Comparison of ENCODE assay signal across 1 cellular context in the genomic region with DNA sequence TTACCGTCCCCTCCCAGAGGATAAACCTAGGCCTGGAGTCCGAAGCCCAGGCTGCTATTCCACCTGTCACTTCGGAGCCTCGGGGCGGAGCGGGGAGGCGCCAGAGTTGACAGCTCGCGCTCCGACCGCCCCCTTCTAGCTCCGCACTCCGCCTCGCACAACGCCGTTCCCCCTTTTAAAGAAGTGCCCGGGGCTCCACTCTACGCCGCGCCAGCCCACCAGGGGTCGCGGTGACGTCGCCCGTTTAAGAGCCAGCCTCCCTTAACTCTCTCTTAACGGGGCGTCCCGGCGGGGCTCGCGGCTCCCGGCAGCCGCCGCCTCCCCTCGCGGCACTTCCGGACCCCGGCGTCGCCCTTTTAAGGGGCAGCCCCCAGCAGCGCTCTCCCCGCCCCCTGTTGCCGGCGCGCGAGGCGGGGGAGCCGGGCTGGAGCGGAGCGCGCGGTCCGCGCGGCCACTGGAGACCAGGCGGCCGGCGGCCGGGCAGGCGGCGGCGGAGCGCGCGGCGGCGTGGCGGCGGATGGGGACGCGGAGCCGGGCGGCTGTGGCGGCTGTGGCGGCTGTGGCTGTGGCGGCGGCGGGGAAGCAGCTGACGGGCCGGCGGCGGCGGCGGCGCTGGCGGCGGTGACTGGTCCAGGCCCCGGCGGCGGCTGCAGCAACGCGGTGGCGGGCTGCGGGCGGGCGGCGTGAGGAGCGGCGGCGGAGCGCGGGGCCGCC.
TF ChIP-seq lines count a peak whose summit lies in the region.

Gene INAFM2 (plus strand): TSS at position 454 of the 714 bp plus-strand sequence. CDS start 364 bp downstream, outside the sequence.

TF ChIP-seq in HepG2, 621 proteins besides CTCF, POLR2A, EP300 and RAD21 (continued from another document and continues in another):
- TF ChIP-seq ZNF605 (CRISPR knock-in tag; IDR thresholded peaks at IDR 0.05), result peak; percentile 44; the same call in 1 of the 2 replicates
- TF ChIP-seq ZNF138 (CRISPR knock-in tag; IDR thresholded peaks at IDR 0.05; ENCODE audit: low read depth), result no peak
- no peak for TF ChIP-seq ARHGAP35 (CRISPR knock-in tag; IDR thresholded peaks at IDR 0.05; ENCODE audit: borderline replicate concordance)
- no peak for TF ChIP-seq ZNF225 (CRISPR knock-in tag; IDR thresholded peaks at IDR 0.05)
- TF ChIP-seq ATF1 (CRISPR knock-in tag; IDR thresholded peaks at IDR 0.05), result no peak
- no peak for TF ChIP-seq ZNF33A (CRISPR knock-in tag; IDR thresholded peaks at IDR 0.05; ENCODE audit: borderline replicate concordance)
- no peak for TF ChIP-seq TARDBP (CRISPR knock-in tag; IDR thresholded peaks at IDR 0.05)
- peak; percentile 65 for TF ChIP-seq ELF1 (CRISPR knock-in tag; IDR thresholded peaks at IDR 0.05)
- TF ChIP-seq, protein P1, sequence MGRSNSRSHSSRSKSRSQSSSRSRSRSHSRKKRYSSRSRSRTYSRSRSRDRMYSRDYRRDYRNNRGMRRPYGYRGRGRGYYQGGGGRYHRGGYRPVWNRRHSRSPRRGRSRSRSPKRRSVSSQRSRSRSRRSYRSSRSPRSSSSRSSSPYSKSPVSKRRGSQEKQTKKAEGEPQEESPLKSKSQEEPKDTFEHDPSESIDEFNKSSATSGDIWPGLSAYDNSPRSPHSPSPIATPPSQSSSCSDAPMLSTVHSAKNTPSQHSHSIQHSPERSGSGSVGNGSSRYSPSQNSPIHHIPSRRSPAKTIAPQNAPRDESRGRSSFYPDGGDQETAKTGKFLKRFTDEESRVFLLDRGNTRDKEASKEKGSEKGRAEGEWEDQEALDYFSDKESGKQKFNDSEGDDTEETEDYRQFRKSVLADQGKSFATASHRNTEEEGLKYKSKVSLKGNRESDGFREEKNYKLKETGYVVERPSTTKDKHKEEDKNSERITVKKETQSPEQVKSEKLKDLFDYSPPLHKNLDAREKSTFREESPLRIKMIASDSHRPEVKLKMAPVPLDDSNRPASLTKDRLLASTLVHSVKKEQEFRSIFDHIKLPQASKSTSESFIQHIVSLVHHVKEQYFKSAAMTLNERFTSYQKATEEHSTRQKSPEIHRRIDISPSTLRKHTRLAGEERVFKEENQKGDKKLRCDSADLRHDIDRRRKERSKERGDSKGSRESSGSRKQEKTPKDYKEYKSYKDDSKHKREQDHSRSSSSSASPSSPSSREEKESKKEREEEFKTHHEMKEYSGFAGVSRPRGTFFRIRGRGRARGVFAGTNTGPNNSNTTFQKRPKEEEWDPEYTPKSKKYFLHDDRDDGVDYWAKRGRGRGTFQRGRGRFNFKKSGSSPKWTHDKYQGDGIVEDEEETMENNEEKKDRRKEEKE (IDR thresholded peaks at IDR 0.05), result no peak
- TF ChIP-seq, protein P2, sequence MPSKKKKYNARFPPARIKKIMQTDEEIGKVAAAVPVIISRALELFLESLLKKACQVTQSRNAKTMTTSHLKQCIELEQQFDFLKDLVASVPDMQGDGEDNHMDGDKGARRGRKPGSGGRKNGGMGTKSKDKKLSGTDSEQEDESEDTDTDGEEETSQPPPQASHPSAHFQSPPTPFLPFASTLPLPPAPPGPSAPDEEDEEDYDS (CRISPR knock-in tag; IDR thresholded peaks at IDR 0.05), result peak; percentile 60
- no peak for TF ChIP-seq SIN3B (IDR thresholded peaks at IDR 0.05; ENCODE audit: low read length)
- TF ChIP-seq, protein P3, sequence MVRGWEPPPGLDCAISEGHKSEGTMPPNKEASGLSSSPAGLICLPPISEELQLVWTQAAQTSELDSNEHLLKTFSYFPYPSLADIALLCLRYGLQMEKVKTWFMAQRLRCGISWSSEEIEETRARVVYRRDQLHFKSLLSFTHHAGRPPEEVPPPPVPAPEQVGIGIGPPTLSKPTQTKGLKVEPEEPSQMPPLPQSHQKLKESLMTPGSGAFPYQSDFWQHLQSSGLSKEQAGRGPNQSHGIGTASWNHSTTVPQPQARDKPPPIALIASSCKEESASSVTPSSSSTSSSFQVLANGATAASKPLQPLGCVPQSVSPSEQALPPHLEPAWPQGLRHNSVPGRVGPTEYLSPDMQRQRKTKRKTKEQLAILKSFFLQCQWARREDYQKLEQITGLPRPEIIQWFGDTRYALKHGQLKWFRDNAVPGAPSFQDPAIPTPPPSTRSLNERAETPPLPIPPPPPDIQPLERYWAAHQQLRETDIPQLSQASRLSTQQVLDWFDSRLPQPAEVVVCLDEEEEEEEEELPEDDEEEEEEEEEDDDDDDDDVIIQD (CRISPR knock-in tag; IDR thresholded peaks at IDR 0.05; ENCODE audit: low read depth), result no peak
- TF ChIP-seq THRA (CRISPR knock-in tag; IDR thresholded peaks at IDR 0.05; ENCODE audit: borderline replicate concordance), result peak; percentile 48; the same call in 1 of the 2 replicates
- peak; percentile 14; the same call in 1 of the 2 replicates for TF ChIP-seq ZNF281 (CRISPR knock-in tag; IDR thresholded peaks at IDR 0.05; ENCODE audit: borderline replicate concordance)
- TF ChIP-seq, protein P4, sequence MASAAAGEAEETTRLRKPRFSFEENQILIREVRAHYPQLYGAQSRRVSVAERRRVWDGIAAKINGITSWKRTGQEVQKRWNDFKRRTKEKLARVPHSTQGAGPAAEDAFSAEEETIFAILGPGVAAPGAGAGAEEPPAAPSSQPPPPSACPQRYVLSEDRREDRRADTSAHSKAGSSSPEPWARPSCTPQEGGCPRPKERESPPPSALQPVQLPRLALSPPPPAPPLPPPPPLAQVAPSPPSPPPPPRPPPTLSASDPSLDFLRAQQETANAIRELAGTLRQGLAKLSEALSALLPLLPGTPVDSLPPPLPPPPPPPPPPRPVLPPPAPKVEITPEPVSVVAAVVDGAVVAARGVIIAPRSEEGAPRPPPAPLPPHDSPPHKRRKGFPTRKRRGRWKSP (CRISPR knock-in tag; IDR thresholded peaks at IDR 0.05), result 0 out of 2 replicates have a peak, but pooled peaks have one; percentile 74
- TF ChIP-seq, protein P5, sequence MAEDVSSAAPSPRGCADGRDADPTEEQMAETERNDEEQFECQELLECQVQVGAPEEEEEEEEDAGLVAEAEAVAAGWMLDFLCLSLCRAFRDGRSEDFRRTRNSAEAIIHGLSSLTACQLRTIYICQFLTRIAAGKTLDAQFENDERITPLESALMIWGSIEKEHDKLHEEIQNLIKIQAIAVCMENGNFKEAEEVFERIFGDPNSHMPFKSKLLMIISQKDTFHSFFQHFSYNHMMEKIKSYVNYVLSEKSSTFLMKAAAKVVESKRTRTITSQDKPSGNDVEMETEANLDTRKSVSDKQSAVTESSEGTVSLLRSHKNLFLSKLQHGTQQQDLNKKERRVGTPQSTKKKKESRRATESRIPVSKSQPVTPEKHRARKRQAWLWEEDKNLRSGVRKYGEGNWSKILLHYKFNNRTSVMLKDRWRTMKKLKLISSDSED (CRISPR knock-in tag; IDR thresholded peaks at IDR 0.05), result no peak
- TF ChIP-seq ZBTB40 (IDR thresholded peaks at IDR 0.05), result no peak
- TF ChIP-seq ZBTB40 (CRISPR knock-in tag; IDR thresholded peaks at IDR 0.05), result no peak
- TF ChIP-seq BRF2 (CRISPR knock-in tag; IDR thresholded peaks at IDR 0.05), result peak; percentile 30; the same call in 1 of the 2 replicates
- TF ChIP-seq, protein P6, sequence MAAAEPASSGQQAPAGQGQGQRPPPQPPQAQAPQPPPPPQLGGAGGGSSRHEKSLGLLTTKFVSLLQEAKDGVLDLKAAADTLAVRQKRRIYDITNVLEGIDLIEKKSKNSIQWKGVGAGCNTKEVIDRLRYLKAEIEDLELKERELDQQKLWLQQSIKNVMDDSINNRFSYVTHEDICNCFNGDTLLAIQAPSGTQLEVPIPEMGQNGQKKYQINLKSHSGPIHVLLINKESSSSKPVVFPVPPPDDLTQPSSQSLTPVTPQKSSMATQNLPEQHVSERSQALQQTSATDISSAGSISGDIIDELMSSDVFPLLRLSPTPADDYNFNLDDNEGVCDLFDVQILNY (CRISPR knock-in tag; conservative IDR thresholded peaks at IDR 0.05), result no peak
- TF ChIP-seq RFXAP (CRISPR knock-in tag; IDR thresholded peaks at IDR 0.05; ENCODE audit: borderline replicate concordance), result peak; percentile 82
